ENCODE assay signal across 8 cellular contexts in genomic region chr11:108121274-108122155, GRCh38. TPM values are rescaled to one million over a fixed set of nuclear protein-coding genes. Genes with fewer than 3 reads are reported as not detected.
A peak's percentile ranks its signal among the peaks of the same experiment; 100 is the strongest.
DNase-seq lines count a peak whose midpoint lies in the region; ATAC-seq, FAIRE-seq and TF ChIP-seq lines count a peak whose summit lies in the region.

TSS of gene ACAT1 (plus strand) at chr11:108121567. CDS start at chr11:108121607, 40 bp downstream.

- H3K27ac Mint-ChIP-seq in Caco-2 (ENCODE audit: unreplicated experiment), result peak within 1 kb of the TSS; percentile 66

- peak in 1 of 2 experiments; percentile 29; a peak in 2 of 4 replicates for TF ChIP-seq RAD21 in H1 (IDR thresholded peaks at IDR 0.05 in 1 of 2, conservative IDR thresholded peaks at IDR 0.05 in 1 of 2; ENCODE audit: low read depth in 2 of 2, low read length in 2 of 2)

- H4K5ac ChIP-seq in H1 (ENCODE audit: insufficient read length, low read depth, low read length) (no peak within 1 kb of the TSS), mesendoderm (ENCODE audit: low read length) (no peak within 1 kb of the TSS)

- H3K4ac ChIP-seq in H1 (replicated peaks; ENCODE audit: insufficient read length, low read depth, low read length) (no peak within 1 kb of the TSS), mesendoderm (ENCODE audit: low read depth, low read length) (no peak within 1 kb of the TSS)

- no peaks in the 10 kb centered on the region for H3K36me3 ChIP-seq in Caco-2 (ENCODE audit: control insufficient read depth, insufficient read depth, low read length)
- no peaks in the 10 kb centered on the region for H3K36me3 ChIP-seq in H1 (ENCODE audit: control insufficient read depth in 2 of 4, insufficient read depth in 4 of 4, low read length in 3 of 4)
- no peaks in the 10 kb centered on the region for H3K36me3 ChIP-seq in mesendoderm (ENCODE audit: control insufficient read depth, insufficient read depth, low read length)

- H3K56ac ChIP-seq in H1 (replicated peaks; ENCODE audit: insufficient read length, low read depth, low read length), result no peak within 1 kb of the TSS
- H3K56ac ChIP-seq in mesendoderm (ENCODE audit: low read length), result peak within 1 kb of the TSS; percentile 93

- TF ChIP-seq POLR2A in H1 (IDR thresholded peaks at IDR 0.05; ENCODE audit: control extremely low read depth in 1 of 2, low read depth in 2 of 2, low read length in 2 of 2), result peak; percentile 78 to 92

- TF ChIP-seq CTCF in Caco-2 (IDR thresholded peaks at IDR 0.05; ENCODE audit: insufficient read depth in 1 of 2, low read depth in 1 of 2, low read length in 1 of 2, severe bottlenecking in 1 of 2, unreplicated experiment in 1 of 2) (peak; percentile 54 to 67), H1 (IDR thresholded peaks at IDR 0.05; ENCODE audit: control extremely low read depth in 1 of 3, insufficient read depth in 1 of 3, low read depth in 1 of 3, low read length in 3 of 3) (peak; percentile 23 to 34 (median 33); a peak in 3 of 4 replicates)

- H4K20me1 ChIP-seq in H1 (replicated peaks in 1 of 2; ENCODE audit: control insufficient read depth in 1 of 2, insufficient read depth in 2 of 2, low read length in 2 of 2), result no peaks in the 10 kb centered on the region

- BruUV-seq in Caco-2 (replicated peaks; lab: Mats Ljungman, UMichigan), result no TSS peak

- DNase-seq in Caco-2, result peak; percentile 98 to 100
- DNase-seq in HT1080 (ENCODE audit: low read depth), result peak; percentile 89
- DNase-seq in NOMO-1 treated with DMSO at 0.1 percent for 48 hours (lab: John Stamatoyannopoulos, UW; ENCODE audit: unreplicated experiment), result peak; percentile 86
- DNase-seq in activated CD8-positive, alpha-beta memory T cell treated with anti-CD3 and anti-CD28 coated beads for 48 hours (ENCODE audit: low read depth in 2 of 3, low spot score in 2 of 3), result peak; percentile 88 to 98 (median 93)
- peak; percentile 65 to 95 for DNase-seq in H1 (ENCODE audit: low read depth in 1 of 2, low spot score in 2 of 2)
- peak; percentile 94 for DNase-seq in mesendoderm
- DNase-seq in stimulated activated CD8-positive, alpha-beta memory T cell treated with anti-CD3 and anti-CD28 coated beads, Interleukin-15, amount 100 ng/mL, for 24 hours (ENCODE audit: low read depth), result peak; percentile 96

- POLR2A ChIA-PET in Caco-2 (lab: Charles Lee), result interaction anchor here (0.6 kb wide), 3 partner anchors 25 to 473 kb away, joined by 5 to 11 read pairs (median 7); no protein-coding TSS in a partner anchor
- POLR2A ChIA-PET in H1 (lab: Charles Lee; ENCODE audit: partially characterized antibody), result interaction anchor here (0.6 to 1.1 kb wide), 5 partner anchors 12 to 532 kb away, joined by 3 to 4 read pairs (median 3); partner anchors contain the start of gene CUL5

- H4K91ac ChIP-seq in H1 (replicated peaks; ENCODE audit: insufficient read length, low read length), result no peak within 1 kb of the TSS

- H2BK12ac ChIP-seq in H1 (ENCODE audit: low read depth, low read length), result 0 out of 2 replicates have a peak within 1 kb of the TSS, but pooled peaks have one; percentile 17

- no peak within 1 kb of the TSS for H2BK20ac ChIP-seq in H1 (ENCODE audit: low read length)

- no peaks in the 10 kb centered on the region for H3K9me3 ChIP-seq in Caco-2
- no peaks in the 10 kb centered on the region for H3K9me3 ChIP-seq in H1 (ENCODE audit: insufficient read depth in 2 of 2, low read depth in 1 of 2, low read length in 1 of 2)

- H3K4me3 Mint-ChIP-seq in Caco-2 (ENCODE audit: unreplicated experiment), result peak within 1 kb of the TSS; percentile 81

- peak within 1 kb of the TSS; percentile 83; the same call in 1 of the 2 replicates for H3K18ac ChIP-seq in H1 (ENCODE audit: extremely low read depth, low read length)
- H3K18ac ChIP-seq in mesendoderm (ENCODE audit: low read length), result no peak within 1 kb of the TSS

- peaks cover 11% of the 10 kb centered on the region for H3K36me3 Mint-ChIP-seq in Caco-2 (ENCODE audit: insufficient read depth, unreplicated experiment)

- FAIRE-seq in H1 (lab: Jason Lieb, UNC), result no peak

- peaks cover 13% of the 10 kb centered on the region for H3K4me1 ChIP-seq in Caco-2
- H3K4me1 ChIP-seq in H1 (replicated peaks in 1 of 4; ENCODE audit: control insufficient read depth in 3 of 4, insufficient read depth in 4 of 4, low read length in 3 of 4), result peaks cover 0 to 5% (median 3%) of the 10 kb centered on the region in 4 experiments; a peak in 2 of 7 replicates
- no peaks in the 10 kb centered on the region for H3K4me1 ChIP-seq in mesendoderm (ENCODE audit: control insufficient read depth, low read depth, low read length)

- H3K9ac ChIP-seq in H1 (replicated peaks in 1 of 4; ENCODE audit: extremely low read depth in 1 of 4, low read depth in 3 of 4, low read length in 3 of 4), result peak within 1 kb of the TSS; percentile 52 to 85 (median 64)
- H3K9ac ChIP-seq in mesendoderm (ENCODE audit: low read length), result peak within 1 kb of the TSS; percentile 85

- H2BK5ac ChIP-seq in H1 (ENCODE audit: low read depth, low read length) (no peak within 1 kb of the TSS; the same call in 1 of the 2 replicates), mesendoderm (ENCODE audit: low read length) (no peak within 1 kb of the TSS)

- H2AK5ac ChIP-seq in H1 (ENCODE audit: low read depth, low read length) (no peak within 1 kb of the TSS), mesendoderm (ENCODE audit: low read length) (no peak within 1 kb of the TSS)

- no peaks in the 10 kb centered on the region for H3K79me1 ChIP-seq in H1 (ENCODE audit: low read depth, low read length)
- no peaks in the 10 kb centered on the region for H3K79me1 ChIP-seq in mesendoderm (ENCODE audit: low read length)

- H3K27ac ChIP-seq in H1 (ENCODE audit: low read depth, low read length) (no peak within 1 kb of the TSS), mesendoderm (ENCODE audit: low read depth, low read length) (no peak within 1 kb of the TSS)

- peak within 1 kb of the TSS; percentile 71 to 78 for H3K4me2 ChIP-seq in H1 (ENCODE audit: insufficient read depth in 1 of 2, low read depth in 2 of 2, low read length in 2 of 2)
- H3K4me2 ChIP-seq in mesendoderm (ENCODE audit: low read length), result peak within 1 kb of the TSS; percentile 77

- peak within 1 kb of the TSS; percentile 64 for H2AFZ ChIP-seq in H1 (ENCODE audit: low read length)

- 4% methylated on average over 45 of the region's 73 CpGs; no CpG with 5 or more reads in 1 of the 2 experiments for WGBS in H1 (ENCODE audit: extremely low coverage in 1 of 2, insufficient coverage in 1 of 2, insufficient read length in 1 of 2, insufficient replicate concordance in 2 of 2, low coverage in 1 of 2, low lambda C conversion rate in 2 of 2, missing lambda C conversion rate in 1 of 2), 2 experiments
- no CpG with 5 or more reads among the region's 73 CpGs for WGBS in mesendoderm (ENCODE audit: extremely low coverage, insufficient coverage, low lambda C conversion rate)

- peak; percentile 94 for ATAC-seq in GM21360 (IDR thresholded peaks at IDR 0.05; ENCODE audit: unreplicated experiment)

- H2BK120ac ChIP-seq in H1 (replicated peaks; ENCODE audit: low read depth, low read length) (no peak within 1 kb of the TSS), mesendoderm (ENCODE audit: low read depth, low read length) (no peak within 1 kb of the TSS)

- H3K23me2 ChIP-seq in H1 (ENCODE audit: low read depth, low read length), result peaks cover 2% of the 10 kb centered on the region; the same call in 1 of the 2 replicates

- no peaks in the 10 kb centered on the region; a peak in 1 of 4 replicates for H3K79me2 ChIP-seq in H1 (ENCODE audit: control insufficient read depth in 1 of 2, insufficient read depth in 2 of 2, low read length in 2 of 2)
- no peaks in the 10 kb centered on the region for H3K79me2 ChIP-seq in mesendoderm (ENCODE audit: control insufficient read depth, insufficient read depth, low read length)

- intact Hi-C loops in Caco-2 (cut with micrococcal nuclease; ENCODE audit: unreplicated experiment), result loop anchor here (1.0 to 10.0 kb wide), 4 partner anchors 101 to 527 kb away; partner anchors contain the start of genes C11orf65, CUL5 and NPAT

- H3K27me3 ChIP-seq in Caco-2 (replicated peaks; ENCODE audit: control insufficient read depth, insufficient read depth, low read length) (no peaks in the 10 kb centered on the region), H1 (replicated peaks in 1 of 4; ENCODE audit: control insufficient read depth in 3 of 4, extremely low read depth in 1 of 4, insufficient read depth in 3 of 4, low read length in 3 of 4) (peaks cover 0 to 7% (median 3%) of the 10 kb centered on the region in 4 experiments; a peak in 3 of 7 replicates), mesendoderm (ENCODE audit: insufficient read depth, low read length, poor library complexity) (no peaks in the 10 kb centered on the region)

- H2BK15ac ChIP-seq in H1 (ENCODE audit: low read length) (no peak within 1 kb of the TSS), mesendoderm (replicated peaks; ENCODE audit: low read depth) (no peak within 1 kb of the TSS)

- no peaks in the 10 kb centered on the region for H3K9me3 Mint-ChIP-seq in Caco-2 (ENCODE audit: unreplicated experiment)

- H3K4me3 ChIP-seq in Caco-2 (ENCODE audit: low read depth, low read length) (peak within 1 kb of the TSS; percentile 88), H1 (ENCODE audit: extremely low read depth in 1 of 4, insufficient read depth in 2 of 4, low read depth in 3 of 4, low read length in 4 of 4) (peak within 1 kb of the TSS; percentile 54 to 71 (median 64)), mesendoderm (ENCODE audit: low read length) (peak within 1 kb of the TSS; percentile 76)

- H4K8ac ChIP-seq in H1 (ENCODE audit: extremely low read depth, insufficient read depth, low read length) (peak within 1 kb of the TSS; percentile 84), mesendoderm (ENCODE audit: low read depth, low read length) (no peak within 1 kb of the TSS)

- H3K4me1 Mint-ChIP-seq in Caco-2 (ENCODE audit: low read depth, unreplicated experiment), result peaks cover 27% of the 10 kb centered on the region

- CTCF ChIA-PET in Caco-2 (lab: Charles Lee), result interaction anchor here (0.6 to 0.7 kb wide), 2 partner anchors 106 to 189 kb away, joined by 3 read pairs; no protein-coding TSS in a partner anchor
- CTCF ChIA-PET in H1 (lab: Charles Lee; ENCODE audit: partially characterized antibody), result interaction anchor here (1.2 to 7.8 kb wide), 3 partner anchors 9 to 100 kb away, joined by 3 to 90 read pairs (median 7); no protein-coding TSS in a partner anchor

- H3K14ac ChIP-seq in H1 (ENCODE audit: insufficient read length), result no peak within 1 kb of the TSS

- H3K27me3 Mint-ChIP-seq in Caco-2 (ENCODE audit: insufficient read depth, unreplicated experiment), result no peaks in the 10 kb centered on the region

- no peak for TF ChIP-seq EP300 in H1 (IDR thresholded peaks at IDR 0.05; ENCODE audit: borderline replicate concordance in 1 of 2, low read depth in 2 of 2, low read length in 2 of 2)

- H3K23ac ChIP-seq in H1 (ENCODE audit: insufficient read length) (no peak within 1 kb of the TSS), mesendoderm (ENCODE audit: low read length) (no peak within 1 kb of the TSS)

RNA-seq across cellular contexts. Expression of gene ACAT1, which starts in this region (rescaled TPM):
- 131 and 134 TPM in 2 replicates for total RNA-seq in Caco-2 (2022)
- 173 and 195 TPM in 2 replicates for total RNA-seq in HT1080 (2014; rRNA removed; shearing (Covaris generic))
- polyA plus RNA-seq in HT1080 (2015; cell fraction: cytosol; rRNA removed), result 123 and 191 TPM in 2 replicates
- polyA plus RNA-seq in HT1080 (2015; cell fraction: nucleus; rRNA removed), result 122 and 148 TPM in 2 replicates
- total RNA-seq in H1 (2021; fragmentation: NEBNext Ultra II Directional; extraction: Animal tissue kit (Norgen Biotek cat#: 25700)), result 28.1 and 30.4 TPM in 2 replicates
- polyA plus RNA-seq in H1 (2011; rRNA removed), result 19.0 and 30.9 TPM in 2 replicates
- 34.7 TPM for polyA plus RNA-seq in H1 (2011; cell fraction: cytosol; rRNA removed)
- polyA plus RNA-seq in H1 (2011; cell fraction: nucleus; rRNA removed), result 11.8 TPM
- polyA plus RNA-seq in H1 (2012, experiment 1 of 2), result 30.1 to 40.0 TPM (median 35.3 TPM) in 4 replicates
- 7.4 TPM for polyA plus RNA-seq in H1 (2012, experiment 2 of 2)
- 29.1 TPM for polyA plus RNA-seq in H1 (2013, experiment 1 of 2)
- 27.5 TPM for polyA plus RNA-seq in H1 (2013, experiment 2 of 2)
- 14.5 and 46.4 TPM in 2 replicates for polyA minus RNA-seq in H1 (2011; rRNA and poly(A)+ RNA removed)
- 18.5 TPM for polyA minus RNA-seq in H1 (2011; cell fraction: cytosol; rRNA and poly(A)+ RNA removed)
- polyA minus RNA-seq in H1 (2011; cell fraction: nucleus; rRNA and poly(A)+ RNA removed), result 18.8 TPM
- 22.1 TPM for polyA plus RNA-seq in mesendoderm (2013, experiment 1 of 2)
- 20.1 TPM for polyA plus RNA-seq in mesendoderm (2013, experiment 2 of 2)
